In the genomic region with DNA sequence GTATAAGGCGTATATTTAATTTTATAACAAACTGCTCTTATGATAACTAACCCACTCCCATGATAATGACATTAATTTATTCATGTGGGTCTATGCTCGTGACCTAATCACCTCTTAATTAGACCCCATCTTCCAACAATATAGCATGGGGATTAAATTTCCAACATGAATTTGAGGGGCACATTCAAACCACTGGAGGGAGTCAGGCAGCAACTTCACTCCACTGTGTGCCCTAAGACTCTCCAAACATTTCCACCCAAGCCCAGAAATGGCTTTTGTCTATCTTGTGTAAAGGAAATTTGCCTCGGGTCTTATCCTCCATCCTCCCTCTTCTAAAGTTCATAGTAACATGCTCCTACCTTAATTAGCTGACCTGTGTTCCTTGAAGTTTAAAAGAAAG, we compare ENCODE assay signal across 22 cellular contexts.
"Had no signal": no experiment of that assay in that cellular context is flagged by ENCODE, and none has a peak within 500 bp of the region (broad histone marks: within the 10 kb centered on the region; RNA-seq: fewer than 3 reads in every experiment).

No MANE protein-coding gene starts in this region.

- H3K27me3 ChIP-seq: adrenal gland, cardiac muscle cell, gastroesophageal sphincter, heart left ventricle, stomach, vagina had no signal

- H3K4me1 ChIP-seq: adrenal gland, gastroesophageal sphincter, stomach, vagina had no signal

- H3K27ac ChIP-seq: adrenal gland, cardiac muscle cell, gastroesophageal sphincter, heart left ventricle, stomach, vagina had no signal

- H3K9me3 ChIP-seq: adrenal gland, gastroesophageal sphincter, heart left ventricle, mucosa of descending colon, stomach, vagina had no signal

- ATAC-seq: activated CD4-positive, alpha-beta T cell treated with anti-CD3 and anti-CD28 coated beads for 36 hours; activated naive CD4-positive, alpha-beta T cell treated with anti-CD3 and anti-CD28 coated beads, Interleukin-2, amount 50 U/mL, for 72 hours; effector memory CD8-positive, alpha-beta T cell; gastroesophageal sphincter; heart left ventricle; left ventricle myocardium superior; sciatic nerve; stimulated activated effector memory CD8-positive, alpha-beta T cell treated with anti-CD3 and anti-CD28 coated beads, Interleukin-12 subunit alpha, Interleukin-12 subunit beta, amount 100 ng/mL, for 72 hours had no signal

- DNase-seq: activated CD4-positive, alpha-beta T cell treated with anti-CD3 and anti-CD28 coated beads for 36 hours; activated CD4-positive, alpha-beta T cell treated with anti-CD3 and anti-CD28 coated beads, Interleukin-2, amount 50 U/mL, for 48 hours; activated gamma-delta T cell treated with Interleukin-2 at 50 U/mL for 16 hours; adrenal gland; effector memory CD8-positive, alpha-beta T cell; heart left ventricle; kidney glomerular epithelial cell; left ventricle myocardium superior; mucosa of descending colon; naive B cell; stimulated activated CD4-positive, alpha-beta T cell treated with anti-CD3 and anti-CD28 coated beads, Interleukin-4, amount 100 ng/mL, for 24 hours; stomach; trophoblast cell had no signal

- FAIRE-seq: astrocyte, TTC549 had no signal

- H3K36me3 ChIP-seq: adrenal gland, cardiac muscle cell, gastroesophageal sphincter, heart left ventricle, stomach, vagina had no signal

- H3K4me2 ChIP-seq: smooth muscle cell had no signal

- H3K4me3 ChIP-seq: adrenal gland, cardiac muscle cell, gastroesophageal sphincter, heart left ventricle, mucosa of descending colon, smooth muscle cell, stomach, vagina had no signal
